12 cellular contexts compared by ENCODE assay signal in genomic region chr15:97903560-97904195, GRCh38. TPM values are rescaled to one million over a fixed set of nuclear protein-coding genes. Genes with fewer than 3 reads are reported as not detected.
A peak's percentile ranks its signal among the peaks of the same experiment; 100 is the strongest.
DNase-seq lines count a peak whose midpoint lies in the region; ATAC-seq, FAIRE-seq and TF ChIP-seq lines count a peak whose summit lies in the region.
"Had no signal": no experiment of that assay in that cellular context is flagged by ENCODE, and none has a peak within 500 bp of the region (broad histone marks: within the 10 kb centered on the region; RNA-seq: fewer than 3 reads in every experiment).

No MANE protein-coding gene starts in this region.

- 4% methylated on average over 8 of the region's 8 CpGs for WGBS in SK-N-SH (ENCODE audit: low lambda C conversion rate)

- in situ Hi-C loops in gastrocnemius medialis (cut with MboI; ENCODE audit: low sequenced_read_pairs in 4 of 4): loop anchor here (10.0 to 25.0 kb wide), 6 partner anchors 181 to 534 kb away; no protein-coding TSS in a partner anchor

- H3K4me1 ChIP-seq in SK-N-SH (ENCODE audit: control insufficient read depth in 1 of 2, insufficient read depth in 2 of 2, low read depth in 1 of 2, low read length in 1 of 2) (no peaks in the 10 kb centered on the region), gastrocnemius medialis (peaks cover 0 to 2% of the 10 kb centered on the region in 2 donors)
- H3K4me1 ChIP-seq: colonic mucosa had no signal

- FAIRE-seq in urothelium cell line (lab: Jason Lieb, UNC): no peak

- no peak for TF ChIP-seq EP300 in SK-N-SH (IDR thresholded peaks at IDR 0.05; ENCODE audit: borderline replicate concordance in 1 of 2, low read depth in 1 of 2, low read length in 1 of 2)

- H3K9me2 ChIP-seq in SK-N-SH: no peaks in the 10 kb centered on the region

- H3K27me3 ChIP-seq in SK-N-SH (ENCODE audit: insufficient read depth): peaks cover 34% of the 10 kb centered on the region; the same call in 1 of the 2 replicates
- H3K27me3 ChIP-seq in gastrocnemius medialis: peaks cover 24 to 40% (median 27%) of the 10 kb centered on the region in 3 donors
- H3K27me3 ChIP-seq: colonic mucosa had no signal

- H3K79me2 ChIP-seq in SK-N-SH (ENCODE audit: insufficient read depth): no peaks in the 10 kb centered on the region

- POLR2A ChIA-PET in SK-N-SH (lab: Yijun Ruan, JAX): no interaction called here

- H3K27me3 Mint-ChIP-seq in stimulated activated naive CD8-positive, alpha-beta T cell treated with anti-CD3 and anti-CD28 coated beads, Interleukin-15, amount 100 ng/mL, for 72 hours: peaks cover 63% of the 10 kb centered on the region

- no peaks in the 10 kb centered on the region for H4K20me1 ChIP-seq in SK-N-SH (ENCODE audit: insufficient read depth)

- intact Hi-C loops in gastrocnemius medialis (cut with DNase I; ENCODE audit: low total_unique reads): loop anchor here (2.0 kb wide), 1 partner anchor 391 kb away; no protein-coding TSS in a partner anchor

- H2AFZ ChIP-seq in SK-N-SH (ENCODE audit: low read depth): no peak overlapping the region

- TF ChIP-seq POLR2A in gastrocnemius medialis (IDR thresholded peaks at IDR 0.05): no peak

- H3K36me3 ChIP-seq in SK-N-SH (replicated peaks in 1 of 2; ENCODE audit: control insufficient read depth in 1 of 2, insufficient read depth in 2 of 2, low read length in 1 of 2) (no peaks in the 10 kb centered on the region), gastrocnemius medialis (no peaks in the 10 kb centered on the region)
- H3K36me3 ChIP-seq: colonic mucosa had no signal

- no peak for TF ChIP-seq RAD21 in SK-N-SH (IDR thresholded peaks at IDR 0.05; ENCODE audit: low read length)

- H3K4me1 Mint-ChIP-seq in stimulated activated naive CD8-positive, alpha-beta T cell treated with anti-CD3 and anti-CD28 coated beads, Interleukin-15, amount 100 ng/mL, for 72 hours: no peaks in the 10 kb centered on the region

- H3K27ac ChIP-seq in SK-N-SH (ENCODE audit: low read depth in 2 of 2, low read length in 1 of 2) (no peak overlapping the region), gastrocnemius medialis (no peak overlapping the region)
- H3K27ac ChIP-seq: colonic mucosa had no signal

- CTCF ChIA-PET in SK-N-SH (lab: Yijun Ruan, JAX): interaction anchor here (0.6 to 2.4 kb wide), 10 partner anchors 11 to 274 kb away, joined by 3 to 14 read pairs (median 4); no protein-coding TSS in a partner anchor

- no peaks in the 10 kb centered on the region for H3K9me3 Mint-ChIP-seq in stimulated activated naive CD8-positive, alpha-beta T cell treated with anti-CD3 and anti-CD28 coated beads, Interleukin-15, amount 100 ng/mL, for 72 hours

- H3K4me3 ChIP-seq in SK-N-SH (ENCODE audit: low read depth in 2 of 2, low read length in 1 of 2): no peak overlapping the region
- no peak overlapping the region for H3K4me3 ChIP-seq in gastrocnemius medialis
- H3K4me3 ChIP-seq: colonic mucosa had no signal

- no peak overlapping the region for H3K9ac ChIP-seq in SK-N-SH

- peak overlapping the region in 1 of 2 donors; percentile 13 for H3K4me3 Mint-ChIP-seq in stimulated activated naive CD8-positive, alpha-beta T cell treated with anti-CD3 and anti-CD28 coated beads, Interleukin-15, amount 100 ng/mL, for 72 hours

- H3K27ac Mint-ChIP-seq in stimulated activated naive CD8-positive, alpha-beta T cell treated with anti-CD3 and anti-CD28 coated beads, Interleukin-15, amount 100 ng/mL, for 72 hours: no peak overlapping the region

- no peak for DNase-seq in stimulated activated naive CD8-positive, alpha-beta T cell treated with anti-CD3 and anti-CD28 coated beads, Interleukin-15, amount 100 ng/mL, for 72 hours
- DNase-seq in stimulated activated naive CD8-positive, alpha-beta T cell treated with anti-CD3 and anti-CD28 coated beads, Interleukin-15, Interleukin-2, amounts not matched to agents 100 U/mL and 50 U/mL, for 24 hours: no peak
- no peak for DNase-seq in SK-N-SH
- peak; percentile 29 for DNase-seq in iPS-NIHi11 (ENCODE audit: low spot score)
- DNase-seq in urothelium cell line (ENCODE audit: low spot score): peak; percentile 52
- DNase-seq in gastrocnemius medialis: no peak
- DNase-seq in GOT3 (lab: John Stamatoyannopoulos, UW): no peak
- DNase-seq: activated CD4-positive, alpha-beta T cell treated with anti-CD3 and anti-CD28 coated beads for 1 hour; GF-D8; NCI-H2107 had no signal

- ATAC-seq in stimulated activated naive CD8-positive, alpha-beta T cell treated with anti-CD3 and anti-CD28 coated beads, Interleukin-15, amount 100 ng/mL, for 72 hours: peak; percentile 9
- no peak for ATAC-seq in stimulated activated naive CD8-positive, alpha-beta T cell treated with anti-CD3 and anti-CD28 coated beads, Interleukin-15, Interleukin-2, amounts not matched to agents 100 U/mL and 50 U/mL, for 24 hours
- no peak for ATAC-seq in GM18498 (IDR thresholded peaks at IDR 0.05; ENCODE audit: unreplicated experiment)
- ATAC-seq in gastrocnemius medialis: no peak

- H3K4me2 ChIP-seq in SK-N-SH: peak overlapping the region; percentile 72; the same call in 1 of the 2 replicates

- H3K9me3 ChIP-seq in SK-N-SH (no peaks in the 10 kb centered on the region), gastrocnemius medialis (no peaks in the 10 kb centered on the region)
- H3K9me3 ChIP-seq: colonic mucosa had no signal

- H3F3A ChIP-seq in SK-N-SH (replicated peaks; ENCODE audit: insufficient read depth): no peaks in the 10 kb centered on the region

- TF ChIP-seq CTCF in SK-N-SH (IDR thresholded peaks at IDR 0.05): no peak
- TF ChIP-seq CTCF in gastrocnemius medialis (IDR thresholded peaks at IDR 0.05 in 4 of 5, conservative IDR thresholded peaks at IDR 0.05 in 1 of 5): no peak

TF ChIP-seq in SK-N-SH, 30 proteins besides CTCF, POLR2A, EP300 and RAD21:
- TF ChIP-seq FOXJ3 (CRISPR knock-in tag; IDR thresholded peaks at IDR 0.05) (no peak), USF1 (IDR thresholded peaks at IDR 0.05; ENCODE audit: borderline replicate concordance, low read depth) (no peak), REST (IDR thresholded peaks at IDR 0.05; ENCODE audit: low read depth, low read length) (peak; percentile 91)

RNA-seq across cellular contexts. Expression of gene ARRDC4, which starts 56.8 kb away (rescaled TPM):
- 2.3 and 3.9 TPM in 2 replicates for polyA plus RNA-seq in SK-N-SH (2012; rRNA removed)
- polyA plus RNA-seq in SK-N-SH (2012; cell fraction: cytosol; rRNA removed): 4.6 and 5.0 TPM in 2 replicates
- polyA plus RNA-seq in SK-N-SH (2012; cell fraction: nucleus; rRNA removed): 2.8 and 4.3 TPM in 2 replicates
- 10 to 100 TPM; 11.7 to 20.6 (median 17.7) TPM for total RNA-seq in gastrocnemius medialis

Comparison
In these comparisons a context has a peak if more than half of its experiments do, and no peak if none do; other contexts are left out.
1. DNase-seq: peak in iPS-NIHi11 (single experiment) and urothelium cell line (single experiment); none in stimulated activated naive CD8-positive, alpha-beta T cell treated with anti-CD3 and anti-CD28 coated beads, Interleukin-15, amount 100 ng/mL, for 72 hours (0 of 2), stimulated activated naive CD8-positive, alpha-beta T cell treated with anti-CD3 and anti-CD28 coated beads, Interleukin-15, Interleukin-2, amounts not matched to agents 100 U/mL and 50 U/mL, for 24 hours (single experiment), SK-N-SH (single experiment), gastrocnemius medialis (0 of 2) and GOT3 (single experiment).